11 cellular contexts compared by ENCODE assay signal in the genomic region with DNA sequence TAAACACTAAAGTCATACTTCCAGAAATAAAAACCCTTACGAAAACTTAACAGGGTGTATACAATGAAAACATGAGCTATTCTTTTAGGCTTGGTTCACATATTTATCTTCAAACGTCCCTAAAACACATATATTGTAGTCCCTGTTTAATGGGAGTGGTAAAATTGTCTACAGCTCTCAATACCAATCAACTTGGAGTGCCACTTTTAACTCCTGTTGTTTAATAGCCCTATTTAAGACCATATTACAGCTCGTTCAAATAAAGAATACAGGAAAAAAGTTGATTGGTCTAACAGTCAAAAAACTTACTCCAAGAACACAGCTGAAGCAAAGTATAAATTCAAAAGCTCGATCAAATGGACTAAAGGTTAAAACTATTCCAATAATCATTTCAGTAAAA. TPM values are rescaled to one million over a fixed set of nuclear protein-coding genes. Genes with fewer than 3 reads are reported as not detected.
DNase-seq lines count a peak whose midpoint lies in the region; ATAC-seq and TF ChIP-seq lines count a peak whose summit lies in the region.
"Had no signal": no experiment of that assay in that cellular context is flagged by ENCODE, and none has a peak within 500 bp of the region (broad histone marks: within the 10 kb centered on the region; RNA-seq: fewer than 3 reads in every experiment).

No MANE protein-coding gene starts in this region.

- peaks cover 8% of the 10 kb centered on the region for H3K36me3 ChIP-seq in mammary epithelial cell (ENCODE audit: insufficient read depth, low read length)
- no peaks in the 10 kb centered on the region for H3K36me3 ChIP-seq in mucosa of rectum (ENCODE audit: control insufficient read depth in 2 of 2, insufficient read depth in 2 of 2, low read length in 2 of 2)

- peak overlapping the region; percentile 77 to 79 for H3K27ac Mint-ChIP-seq in natural killer cell treated with Interleukin-12 subunit alpha and Interleukin-12 subunit beta and Interleukin-15 and Interleukin-18, amount 100 ng/mL, for 72 hours
- no peak overlapping the region for H3K27ac Mint-ChIP-seq in natural killer cell

- dilution Hi-C loops in mammary epithelial cell (cut with HindIII; ENCODE audit: low sequenced_read_pairs) = no loop called here

- peaks cover 26% of the 10 kb centered on the region for H3K4me1 ChIP-seq in mammary epithelial cell (ENCODE audit: insufficient read depth, low read length)
- H3K4me1 ChIP-seq in mucosa of rectum (ENCODE audit: control insufficient read depth in 2 of 2, insufficient read depth in 2 of 2, low read length in 2 of 2) = peaks cover 31 to 60% of the 10 kb centered on the region in 2 donors

- intact Hi-C loops in natural killer cell (cut with micrococcal nuclease) = loop anchor here (10.0 kb wide), 1 partner anchor 209 kb away; no protein-coding TSS in a partner anchor
- intact Hi-C loops in mammary epithelial cell (cut with micrococcal nuclease) = no loop called here

- H3K9me3 Mint-ChIP-seq in natural killer cell treated with Interleukin-12 subunit alpha and Interleukin-12 subunit beta and Interleukin-15 and Interleukin-18, amount 100 ng/mL, for 72 hours = no peaks in the 10 kb centered on the region
- H3K9me3 Mint-ChIP-seq in natural killer cell = no peaks in the 10 kb centered on the region

- H3K4me3 ChIP-seq in mammary epithelial cell (replicated peaks in 1 of 3; ENCODE audit: insufficient read depth in 1 of 3, low read depth in 2 of 3, low read length in 3 of 3) (peak overlapping the region; percentile 92 to 93 (median 93)), mucosa of rectum (ENCODE audit: low read length in 2 of 2) (peak overlapping the region; percentile 80 to 89)

- H2AFZ ChIP-seq in mammary epithelial cell (ENCODE audit: low read depth, low read length) = no peak overlapping the region

- no peak for DNase-seq in natural killer cell treated with Interleukin-12 subunit alpha and Interleukin-12 subunit beta and Interleukin-15 and Interleukin-18, amount 100 ng/mL, for 72 hours (ENCODE audit: low spot score)
- DNase-seq in natural killer cell = no peak
- DNase-seq in mammary epithelial cell = no peak
- DNase-seq in UCSD-AML1 (lab: John Stamatoyannopoulos, UW; ENCODE audit: unreplicated experiment) = no peak
- no peak for DNase-seq in NCI-H146 (lab: John Stamatoyannopoulos, UW)
- no peak for DNase-seq in AML-193 (lab: John Stamatoyannopoulos, UW)
- DNase-seq: activated CD4-positive, alpha-beta T cell treated with anti-CD3 and anti-CD28 coated beads for 1 hour; DMS79; NCI-H69 had no signal

- no TSS peak for BruUV-seq in mammary epithelial cell (replicated peaks; lab: Mats Ljungman, UMichigan)

- TF ChIP-seq CTCF in natural killer cell (IDR thresholded peaks at IDR 0.05) (no peak), mammary epithelial cell (conservative IDR thresholded peaks at IDR 0.05 in 1 of 2, IDR thresholded peaks at IDR 0.05 in 1 of 2; ENCODE audit: extremely low read depth in 1 of 2, insufficient read depth in 1 of 2, low read depth in 1 of 2, low read length in 2 of 2) (no peak)

- H3K27me3 ChIP-seq in mammary epithelial cell (ENCODE audit: insufficient read depth, low read length) (no peaks in the 10 kb centered on the region), mucosa of rectum (ENCODE audit: control insufficient read depth in 2 of 2, insufficient read depth in 2 of 2, low read length in 2 of 2) (no peaks in the 10 kb centered on the region)

- peaks cover 20% of the 10 kb centered on the region for H4K20me1 ChIP-seq in mammary epithelial cell (ENCODE audit: insufficient read depth, low read length)

- H3K27me3 Mint-ChIP-seq in natural killer cell treated with Interleukin-12 subunit alpha and Interleukin-12 subunit beta and Interleukin-15 and Interleukin-18, amount 100 ng/mL, for 72 hours = no peaks in the 10 kb centered on the region
- H3K27me3 Mint-ChIP-seq in natural killer cell (ENCODE audit: low read depth in 2 of 2) = no peaks in the 10 kb centered on the region

- CTCF ChIA-PET in mammary epithelial cell (lab: Charles Lee; ENCODE audit: low non-redundant PET) = no interaction called here

- H3K4me2 ChIP-seq in mammary epithelial cell (ENCODE audit: insufficient read depth, low read depth, low read length) = peak overlapping the region; percentile 86

- peaks cover 16% of the 10 kb centered on the region for H3K36me3 Mint-ChIP-seq in natural killer cell treated with Interleukin-12 subunit alpha and Interleukin-12 subunit beta and Interleukin-15 and Interleukin-18, amount 100 ng/mL, for 72 hours
- no peaks in the 10 kb centered on the region for H3K36me3 Mint-ChIP-seq in natural killer cell

- H3K27ac ChIP-seq in mammary epithelial cell (ENCODE audit: insufficient read depth, low read depth, low read length) (peak overlapping the region; percentile 99), mucosa of rectum (ENCODE audit: low read depth in 2 of 2, low read length in 2 of 2) (no peak overlapping the region)

- H3K4me3 Mint-ChIP-seq in natural killer cell treated with Interleukin-12 subunit alpha and Interleukin-12 subunit beta and Interleukin-15 and Interleukin-18, amount 100 ng/mL, for 72 hours = no peak overlapping the region
- H3K4me3 Mint-ChIP-seq in natural killer cell = no peak overlapping the region

- H3K9ac ChIP-seq in mammary epithelial cell (ENCODE audit: insufficient read depth, low read length) (peak overlapping the region; percentile 8), mucosa of rectum (ENCODE audit: low read depth in 1 of 2, low read length in 2 of 2) (peak overlapping the region; percentile 0 to 33)

- peaks cover 43 to 59% of the 10 kb centered on the region in 2 donors for H3K4me1 Mint-ChIP-seq in natural killer cell treated with Interleukin-12 subunit alpha and Interleukin-12 subunit beta and Interleukin-15 and Interleukin-18, amount 100 ng/mL, for 72 hours (ENCODE audit: low read depth in 2 of 2)
- H3K4me1 Mint-ChIP-seq in natural killer cell = peaks cover 60 to 65% of the 10 kb centered on the region in 2 donors

- no peaks in the 10 kb centered on the region for H3K9me3 ChIP-seq in mammary epithelial cell (replicated peaks; ENCODE audit: insufficient read depth, low read length)
- H3K9me3 ChIP-seq in mucosa of rectum (ENCODE audit: control insufficient read depth in 2 of 2, low read length in 2 of 2) = no peaks in the 10 kb centered on the region

- in situ Hi-C loops in mammary epithelial cell (cut with MboI; ENCODE audit: low sequenced_read_pairs in 2 of 2) = no loop called here

- WGBS in mammary epithelial cell (ENCODE audit: low coverage, missing lambda C conversion rate) = 60% methylated on average over 4 of the region's 4 CpGs

- peaks cover 86% of the 10 kb centered on the region for H3K79me2 ChIP-seq in mammary epithelial cell (ENCODE audit: insufficient read depth, low read length)

- ATAC-seq in natural killer cell treated with Interleukin-12 subunit alpha and Interleukin-12 subunit beta and Interleukin-15 and Interleukin-18, amount 100 ng/mL, for 72 hours = no peak
- ATAC-seq in natural killer cell (no peak), HG03159 (IDR thresholded peaks at IDR 0.05; ENCODE audit: unreplicated experiment) (no peak)

RNA-seq across cellular contexts. Expression of a gene that starts 3.9 kb away (rescaled TPM):
- 100 to 1,000 TPM; 400 to 403 TPM for total RNA-seq in natural killer cell treated with Interleukin-12 subunit alpha and Interleukin-12 subunit beta and Interleukin-15 and Interleukin-18, amount 100 ng/mL, for 72 hours
- total RNA-seq in natural killer cell (100 to 1,000 TPM; 527 to 624 (median 529) TPM), mammary epithelial cell (100 to 1,000 TPM; 338 to 352 TPM)
- polyA plus RNA-seq in mammary epithelial cell = 311 TPM
- 367 TPM for polyA minus RNA-seq in mammary epithelial cell

RNA-seq across cellular contexts. Expression of a gene that starts 45.3 kb away (rescaled TPM):
- 10 to 100 TPM; 26.8 to 31.1 TPM for total RNA-seq in natural killer cell treated with Interleukin-12 subunit alpha and Interleukin-12 subunit beta and Interleukin-15 and Interleukin-18, amount 100 ng/mL, for 72 hours
- 10 to 100 TPM; 11.2 to 13.8 (median 13.5) TPM for total RNA-seq in natural killer cell
- total RNA-seq in mammary epithelial cell = 10 to 100 TPM; 23.0 to 26.8 TPM
- polyA plus RNA-seq in mammary epithelial cell = 19.2 TPM
- 14.8 TPM for polyA minus RNA-seq in mammary epithelial cell

Comparison
In these comparisons a context has a peak if more than half of its experiments do, and no peak if none do; other contexts are left out.
1. H3K27ac Mint-ChIP-seq: peak in natural killer cell treated with Interleukin-12 subunit alpha and Interleukin-12 subunit beta and Interleukin-15 and Interleukin-18, amount 100 ng/mL, for 72 hours (2 of 2); none in natural killer cell (0 of 2).